ENCODE assay signal across 7 cellular contexts in genomic region chr1:24697460-24698009, GRCh38. TPM values are rescaled to one million over a fixed set of nuclear protein-coding genes. Genes with fewer than 3 reads are reported as not detected.
DNase-seq lines count a peak whose midpoint lies in the region; ATAC-seq, FAIRE-seq and TF ChIP-seq lines count a peak whose summit lies in the region.
"Not testable (repeated sequence)": the region's sequence is repeated elsewhere in the genome, so short reads cannot be mapped to it uniquely, and the experiment has no call there.

No MANE protein-coding gene starts in this region.

- not testable (repeated sequence) for H3K36me3 ChIP-seq in OCI-LY3 (replicated peaks; ENCODE audit: low read depth, low read length); GM12878 (ENCODE audit: control insufficient read depth in 2 of 2, insufficient read depth in 2 of 2, low read length in 1 of 2); HepG2 (replicated peaks in 1 of 2; ENCODE audit: control insufficient read depth in 1 of 2, insufficient read depth in 2 of 2, low read length in 2 of 2)

- not testable (repeated sequence) for H3K9me3 ChIP-seq in A549; OCI-LY3 (ENCODE audit: insufficient read depth, low read length); GM12878 (replicated peaks; ENCODE audit: control insufficient read depth, insufficient read depth, low read length); HepG2 (ENCODE audit: low read length)

- WGBS in A549 (ENCODE audit: missing lambda C conversion rate) = 75% methylated on average over 7 of the region's 7 CpGs
- 83% methylated on average over 7 of the region's 7 CpGs for WGBS in GM12878 (ENCODE audit: insufficient coverage, insufficient replicate concordance, low lambda C conversion rate, missing lambda C conversion rate)
- 77% methylated on average over 5 of the region's 7 CpGs for WGBS in HepG2 (ENCODE audit: low lambda C conversion rate)

- not testable (repeated sequence) for TF ChIP-seq CTCF in A549 (IDR thresholded peaks at IDR 0.05); OCI-LY3 (IDR thresholded peaks at IDR 0.05; ENCODE audit: low read depth, low read length); GM12878 (IDR thresholded peaks at IDR 0.05 in 2 of 3, conservative IDR thresholded peaks at IDR 0.05 in 1 of 3; ENCODE audit: control insufficient read depth in 2 of 3, extremely low read depth in 1 of 3, insufficient read depth in 1 of 3, low read depth in 3 of 3, low read length in 3 of 3); HepG2 (CRISPR knock-in tag; IDR thresholded peaks at IDR 0.05)

- not testable (repeated sequence) for FAIRE-seq in A549 (lab: Jason Lieb, UNC); GM12878 (lab: Jason Lieb, UNC); HepG2 (lab: Jason Lieb, UNC)

- H3K79me2 ChIP-seq in OCI-LY3 (ENCODE audit: low read length); GM12878 (ENCODE audit: control insufficient read depth, insufficient read depth, low read length); HepG2 (ENCODE audit: insufficient read depth, low read length): not testable (repeated sequence)

- H3K27ac Mint-ChIP-seq in IgD-negative memory B cell = peak overlapping the region in 2 of 3 donors; percentile 32 to 80
- H3K27ac Mint-ChIP-seq in stimulated activated naive CD8-positive, alpha-beta T cell treated with anti-CD3 and anti-CD28 coated beads, Interleukin-15, Interleukin-2, amounts not matched to agents 100 ng/mL and 50 ng/mL, for 24 hours = peak overlapping the region; percentile 45

- TF ChIP-seq RAD21 in A549 (conservative IDR thresholded peaks at IDR 0.05 in 1 of 2, IDR thresholded peaks at IDR 0.05 in 1 of 2); GM12878 (IDR thresholded peaks at IDR 0.05; ENCODE audit: insufficient read depth, low read depth, low read length); HepG2 (CRISPR knock-in tag; IDR thresholded peaks at IDR 0.05): not testable (repeated sequence)

- DNase-seq in A549 (ENCODE audit: low read depth in 1 of 2, low spot score in 1 of 2); GM12878 (ENCODE audit: low read depth, low spot score); HepG2 (ENCODE audit: low spot score): not testable (repeated sequence)
- DNase-seq in DMS53 (lab: John Stamatoyannopoulos, UW) = peak; percentile 38

- SMC1A ChIA-PET in GM12878 (lab: Charles Lee; ENCODE audit: uncharacterized antibody, unreplicated experiment) = interaction anchor here (0.6 to 8.4 kb wide), 10 partner anchors 9 to 306 kb away, joined by 3 to 92 read pairs (median 10); partner anchors contain the start of gene CLIC4

- not testable (repeated sequence) for H3K36me3 Mint-ChIP-seq in IgD-negative memory B cell; stimulated activated naive CD8-positive, alpha-beta T cell treated with anti-CD3 and anti-CD28 coated beads, Interleukin-15, Interleukin-2, amounts not matched to agents 100 ng/mL and 50 ng/mL, for 24 hours (ENCODE audit: low read depth)

- not testable (repeated sequence) for H3K27me3 ChIP-seq in OCI-LY3 (ENCODE audit: low read depth, low read length); GM12878 (replicated peaks in 1 of 2; ENCODE audit: control insufficient read depth in 2 of 2, insufficient read depth in 2 of 2, low read length in 1 of 2); HepG2 (ENCODE audit: control insufficient read depth in 1 of 2, insufficient read depth in 2 of 2, low read length in 2 of 2)

- H3K9me3 Mint-ChIP-seq in IgD-negative memory B cell; stimulated activated naive CD8-positive, alpha-beta T cell treated with anti-CD3 and anti-CD28 coated beads, Interleukin-15, Interleukin-2, amounts not matched to agents 100 ng/mL and 50 ng/mL, for 24 hours: not testable (repeated sequence)

- H3K4me1 ChIP-seq in A549; OCI-LY3 (ENCODE audit: low read length): not testable (repeated sequence)
- peaks cover 27% of the 10 kb centered on the region for H3K4me1 ChIP-seq in GM12878 (ENCODE audit: control insufficient read depth, insufficient read depth, low read length)
- H3K4me1 ChIP-seq in HepG2 (ENCODE audit: insufficient read depth, low read length) = peaks cover 60% of the 10 kb centered on the region

- H2AFZ ChIP-seq in OCI-LY3 (ENCODE audit: low read depth, low read length) = peak overlapping the region; percentile 55; the same call in 1 of the 2 replicates
- H2AFZ ChIP-seq in GM12878 (ENCODE audit: control insufficient read depth, low read depth, low read length); HepG2 (ENCODE audit: low read length): not testable (repeated sequence)

- POLR2A ChIA-PET in A549 (lab: Yijun Ruan, JAX) = interaction anchor here (0.9 kb wide), 1 partner anchor 48 kb away, joined by 3 read pairs; the partner anchor contains the start of gene CLIC4
- POLR2A ChIA-PET in GM12878 (lab: Charles Lee) = interaction anchor here (1.6 to 2.3 kb wide), 2 partner anchors 35 to 48 kb away, joined by 8 to 9 read pairs; partner anchors contain the start of gene CLIC4
- POLR2A ChIA-PET in HepG2 (lab: Yijun Ruan, JAX) = interaction anchor here (1.9 to 3.2 kb wide), 2 partner anchors 27 to 48 kb away, joined by 5 to 10 read pairs; partner anchors contain the start of gene CLIC4

- RAD21 ChIA-PET in GM12878 (lab: Charles Lee; ENCODE audit: unreplicated experiment) = interaction anchor here (0.6 to 3.0 kb wide), 9 partner anchors 9 to 133 kb away, joined by 3 to 16 read pairs (median 5); partner anchors contain the start of gene CLIC4

- not testable (repeated sequence) for TF ChIP-seq EP300 in A549 (IDR thresholded peaks at IDR 0.05); GM12878 (IDR thresholded peaks at IDR 0.05; ENCODE audit: borderline replicate concordance in 1 of 2, control insufficient read depth in 1 of 2, low read depth in 2 of 2, low read length in 2 of 2); HepG2 (IDR thresholded peaks at IDR 0.05; ENCODE audit: low read depth in 2 of 2, low read length in 2 of 2); HepG2 (CRISPR knock-in tag; IDR thresholded peaks at IDR 0.05; ENCODE audit: borderline replicate concordance)

- not testable (repeated sequence) for H3K4me3 ChIP-seq in A549; GM12878; HepG2 (replicated peaks in 1 of 3; ENCODE audit: insufficient read depth in 1 of 3, low read depth in 2 of 3, low read length in 3 of 3)
- peak overlapping the region; percentile 72 for H3K4me3 ChIP-seq in OCI-LY3 (ENCODE audit: low read length)

- CTCF ChIA-PET in A549 (lab: Yijun Ruan, JAX) = interaction anchor here (0.6 to 4.6 kb wide), 9 partner anchors 9 to 137 kb away, joined by 3 to 50 read pairs (median 4); partner anchors contain the start of gene CLIC4
- CTCF ChIA-PET in GM12878 (lab: Yijun Ruan, JAX) = interaction anchor here (0.9 to 24.4 kb wide), 4 partner anchors 47 to 149 kb away, joined by 3 to 655 read pairs (median 20); partner anchors contain the start of gene CLIC4
- CTCF ChIA-PET in HepG2 (lab: Yijun Ruan, JAX; ENCODE audit: low intra/inter-chr PET ratio, low total read pairs) = not testable (repeated sequence)

- not testable (repeated sequence) for H3K27ac ChIP-seq in A549; OCI-LY3 (ENCODE audit: low read length); GM12878 (ENCODE audit: control insufficient read depth, insufficient read depth); HepG2 (ENCODE audit: extremely low read length, insufficient read depth, low read length)

- ATAC-seq in A549, GM12878, HepG2: not testable (repeated sequence)

- H3K4me3 Mint-ChIP-seq in IgD-negative memory B cell = peak overlapping the region in 2 of 4 donors; percentile 20 to 58
- H3K4me3 Mint-ChIP-seq in stimulated activated naive CD8-positive, alpha-beta T cell treated with anti-CD3 and anti-CD28 coated beads, Interleukin-15, Interleukin-2, amounts not matched to agents 100 ng/mL and 50 ng/mL, for 24 hours = not testable (repeated sequence)

- H3K4me2 ChIP-seq in A549; GM12878 (ENCODE audit: control insufficient read depth, insufficient read depth); HepG2 (ENCODE audit: low read depth, low read length): not testable (repeated sequence)
- H3K4me2 ChIP-seq in OCI-LY3 (ENCODE audit: low read length) = peak overlapping the region; percentile 63

- in situ Hi-C loops in GM12878 (cut with MboI); HepG2 (cut with HindIII; ENCODE audit: extremely low pct_ligation_motif_present, low pct_unique_long_range_greater_than_20kb): not testable (repeated sequence)

- not testable (repeated sequence) for H4K20me1 ChIP-seq in OCI-LY3 (ENCODE audit: insufficient read depth, low read length); GM12878 (ENCODE audit: control insufficient read depth, insufficient read depth); HepG2 (ENCODE audit: insufficient read depth, low read length)

- H3K9ac ChIP-seq in OCI-LY3 (ENCODE audit: low read length); GM12878 (ENCODE audit: control insufficient read depth, insufficient read depth, low read length); HepG2 (ENCODE audit: insufficient read depth, low read depth, low read length): not testable (repeated sequence)

- not testable (repeated sequence) for BruUV-seq in GM12878 (replicated peaks; lab: Mats Ljungman, UMichigan); HepG2 (replicated peaks; lab: Mats Ljungman, UMichigan)

- intact Hi-C loops in GM12878 (cut with micrococcal nuclease; ENCODE audit: unreplicated experiment); HepG2 (cut with micrococcal nuclease; ENCODE audit: unreplicated experiment): not testable (repeated sequence)

- peaks cover 17 to 24% (median 19%) of the 10 kb centered on the region in 3 donors for H3K4me1 Mint-ChIP-seq in IgD-negative memory B cell
- H3K4me1 Mint-ChIP-seq in stimulated activated naive CD8-positive, alpha-beta T cell treated with anti-CD3 and anti-CD28 coated beads, Interleukin-15, Interleukin-2, amounts not matched to agents 100 ng/mL and 50 ng/mL, for 24 hours (ENCODE audit: low read depth) = peaks cover 19% of the 10 kb centered on the region

- H3K27me3 Mint-ChIP-seq in IgD-negative memory B cell; stimulated activated naive CD8-positive, alpha-beta T cell treated with anti-CD3 and anti-CD28 coated beads, Interleukin-15, Interleukin-2, amounts not matched to agents 100 ng/mL and 50 ng/mL, for 24 hours: not testable (repeated sequence)

- TF ChIP-seq POLR2A in A549 (IDR thresholded peaks at IDR 0.05; ENCODE audit: low read length); GM12878 (IDR thresholded peaks at IDR 0.05; ENCODE audit: low read depth, low read length); HepG2 (IDR thresholded peaks at IDR 0.05; ENCODE audit: insufficient read depth in 1 of 2, low read depth in 2 of 2, low read length in 2 of 2): not testable (repeated sequence)

RNA-seq across cellular contexts. Expression of gene CLIC4, which starts 47.7 kb away (rescaled TPM):
- polyA plus RNA-seq in A549 (2011; rRNA removed) = 85.4 and 97.4 TPM in 2 replicates
- 12.8 and 14.1 TPM in 2 replicates for polyA plus RNA-seq in A549 (2012; cell fraction: cytosol; rRNA removed)
- 6.8 and 9.2 TPM in 2 replicates for polyA plus RNA-seq in A549 (2012; cell fraction: nucleus; rRNA removed)
- polyA plus RNA-seq in A549 (2017; fragmentation: RNase III; extraction: RNeasy Plus Mini Kit Qiagen cat#74134 plus additional on column Dnase treatment) = 52.0 to 54.4 TPM (median 52.1 TPM) in 3 replicates
- 20.5 and 21.3 TPM in 2 replicates for polyA minus RNA-seq in A549 (2011; rRNA and poly(A)+ RNA removed)
- 49.6 TPM for polyA plus RNA-seq in IgD-negative memory B cell
- 47.2 and 52.6 TPM in 2 replicates for total RNA-seq in GM12878 (2013; cell fraction: nucleolus; rRNA removed)
- 58.7 and 75.0 TPM in 2 replicates for total RNA-seq in GM12878 (2014; rRNA removed)
- total RNA-seq in GM12878 (2014; rRNA removed; fragmentation: Illumina TruSeq; extraction: Trizol) = 79.4 and 81.4 TPM in 2 replicates
- total RNA-seq in GM12878 (2021) = 107 and 112 TPM in 2 replicates
- polyA plus RNA-seq in GM12878 (2011; ENCODE audit: low read depth) = 17.7 TPM
- polyA plus RNA-seq in GM12878 (2011; rRNA removed) = 50.2 and 59.5 TPM in 2 replicates
- 24.1 and 32.8 TPM in 2 replicates for polyA plus RNA-seq in GM12878 (2011; cell fraction: cytosol; rRNA removed)
- polyA plus RNA-seq in GM12878 (2011; cell fraction: nucleus; rRNA removed) = 18.8 and 20.0 TPM in 2 replicates
- polyA plus RNA-seq in GM12878 (2012) = 35.1 and 43.5 TPM in 2 replicates
- polyA plus RNA-seq in GM12878 (2014; fragmentation: Illumina TruSeq; extraction: Trizol) = 92.6 and 119 TPM in 2 replicates
- polyA plus RNA-seq in GM12878 (2014; fragmentation: Nextera tagmentation; extraction: Ambion mirVana) = 10 to 100 TPM; 20.4 to 26.5 TPM
- polyA plus RNA-seq in GM12878 (2014; rRNA removed) = 44.1 and 59.9 TPM in 2 replicates
- 100 to 1,000 TPM in 1 of 2 experiments, 10 to 100 TPM in 1; 97.9 to 102 TPM for polyA plus RNA-seq in GM12878 (2016; fragmentation: Nextera tagmentation; extraction: Ambion mirVana)
- 17.1 and 23.8 TPM in 2 replicates for polyA minus RNA-seq in GM12878 (2011; rRNA and poly(A)+ RNA removed)
- polyA minus RNA-seq in GM12878 (2011; cell fraction: cytosol; rRNA and poly(A)+ RNA removed) = 18.4 and 21.4 TPM in 2 replicates
- 10.4 and 16.9 TPM in 2 replicates for polyA minus RNA-seq in GM12878 (2011; cell fraction: nucleus; rRNA and poly(A)+ RNA removed)
- total RNA-seq in HepG2 (2016; rRNA removed; fragmentation: Illumina TruSeq; extraction: Trizol) = 77.4 and 120 TPM in 2 replicates
- 5.2 and 5.7 TPM in 2 replicates for total RNA-seq in HepG2 (2016; cell fraction: cytosol; rRNA removed; fragmentation: Illumina TruSeq; extraction: Trizol; ENCODE audit: low read depth)
- 79.6 and 107 TPM in 2 replicates for total RNA-seq in HepG2 (2016; cell fraction: insoluble cytoplasmic fraction; rRNA removed; fragmentation: Illumina TruSeq; extraction: Trizol)
- total RNA-seq in HepG2 (2016; cell fraction: membrane; rRNA removed; fragmentation: Illumina TruSeq; extraction: Trizol) = 27.3 and 32.5 TPM in 2 replicates
- total RNA-seq in HepG2 (2016; cell fraction: nucleus; rRNA removed; fragmentation: Illumina TruSeq; extraction: Trizol) = 53.7 and 61.5 TPM in 2 replicates
- 19.9 and 23.3 TPM in 2 replicates for polyA plus RNA-seq in HepG2 (2011; rRNA removed)
- 15.6 and 24.0 TPM in 2 replicates for polyA plus RNA-seq in HepG2 (2011; cell fraction: cytosol; rRNA removed)
- 8.0 and 12.1 TPM in 2 replicates for polyA plus RNA-seq in HepG2 (2011; cell fraction: nucleus; rRNA removed)
- polyA plus RNA-seq in HepG2 (2012) = 51.1 and 58.9 TPM in 2 replicates
- 5.0 and 5.8 TPM in 2 replicates for polyA plus RNA-seq in HepG2 (2016; cell fraction: cytosol; fragmentation: Illumina TruSeq; extraction: Trizol; ENCODE audit: low read depth)
- 122 and 132 TPM in 2 replicates for polyA plus RNA-seq in HepG2 (2016; cell fraction: insoluble cytoplasmic fraction; fragmentation: Illumina TruSeq; extraction: Trizol; ENCODE audit: low read depth)
- polyA plus RNA-seq in HepG2 (2016; cell fraction: membrane; fragmentation: Illumina TruSeq; extraction: Trizol; ENCODE audit: low read depth) = 19.2 and 20.4 TPM in 2 replicates
- polyA plus RNA-seq in HepG2 (2016; cell fraction: nucleus; fragmentation: Illumina TruSeq; extraction: Trizol; ENCODE audit: insufficient read depth, low read depth) = 62.7 and 67.7 TPM in 2 replicates
- polyA minus RNA-seq in HepG2 (2011; rRNA and poly(A)+ RNA removed; ENCODE audit: low replicate concordance) = 11.1 and 23.5 TPM in 2 replicates
- polyA minus RNA-seq in HepG2 (2011; cell fraction: cytosol; rRNA and poly(A)+ RNA removed) = 41.9 and 45.3 TPM in 2 replicates
- 31.5 and 33.2 TPM in 2 replicates for polyA minus RNA-seq in HepG2 (2011; cell fraction: nucleus; rRNA and poly(A)+ RNA removed)

RNA-seq across cellular contexts. Expression of gene SRRM1, which starts 54.4 kb away (rescaled TPM):
- polyA plus RNA-seq in A549 (2011; rRNA removed) (72.5 and 72.8 TPM in 2 replicates), A549 (2017; fragmentation: RNase III; extraction: RNeasy Plus Mini Kit Qiagen cat#74134 plus additional on column Dnase treatment) (57.6 to 64.2 TPM (median 59.6 TPM) in 3 replicates), IgD-negative memory B cell (317 TPM), GM12878 (2011; rRNA removed) (41.2 and 72.0 TPM in 2 replicates), GM12878 (2014; fragmentation: Illumina TruSeq; extraction: Trizol) (112 and 117 TPM in 2 replicates), GM12878 (2014; fragmentation: Nextera tagmentation; extraction: Ambion mirVana) (100 to 1,000 TPM; 139 to 269 TPM), GM12878 (2014; rRNA removed) (80.4 and 80.9 TPM in 2 replicates), GM12878 (2016; fragmentation: Nextera tagmentation; extraction: Ambion mirVana) (100 to 1,000 TPM; 250 to 285 TPM), HepG2 (2011; rRNA removed) (44.5 and 46.8 TPM in 2 replicates)
- polyA plus RNA-seq in A549 (2012; cell fraction: cytosol; rRNA removed) = 34.9 and 36.6 TPM in 2 replicates
- polyA plus RNA-seq in A549 (2012; cell fraction: nucleus; rRNA removed) = 45.1 and 59.2 TPM in 2 replicates
- polyA minus RNA-seq in A549 (2011; rRNA and poly(A)+ RNA removed) = 51.7 and 62.7 TPM in 2 replicates
- total RNA-seq in GM12878 (2013; cell fraction: nucleolus; rRNA removed) = 304 and 320 TPM in 2 replicates
- total RNA-seq in GM12878 (2014; rRNA removed) (36.8 and 43.1 TPM in 2 replicates), GM12878 (2014; rRNA removed; fragmentation: Illumina TruSeq; extraction: Trizol) (52.3 and 57.3 TPM in 2 replicates), GM12878 (2021) (167 and 176 TPM in 2 replicates), HepG2 (2016; rRNA removed; fragmentation: Illumina TruSeq; extraction: Trizol) (31.6 and 33.7 TPM in 2 replicates)
- 37.8 TPM for polyA plus RNA-seq in GM12878 (2011; ENCODE audit: low read depth)
- polyA plus RNA-seq in GM12878 (2011; cell fraction: cytosol; rRNA removed) = 40.1 and 60.8 TPM in 2 replicates
- 113 and 154 TPM in 2 replicates for polyA plus RNA-seq in GM12878 (2011; cell fraction: nucleus; rRNA removed)
- 62.9 and 69.5 TPM in 2 replicates for polyA plus RNA-seq in GM12878 (2012)
- 70.9 and 75.6 TPM in 2 replicates for polyA minus RNA-seq in GM12878 (2011; rRNA and poly(A)+ RNA removed)
- polyA minus RNA-seq in GM12878 (2011; cell fraction: cytosol; rRNA and poly(A)+ RNA removed) = 39.6 and 45.1 TPM in 2 replicates
- 99.5 and 164 TPM in 2 replicates for polyA minus RNA-seq in GM12878 (2011; cell fraction: nucleus; rRNA and poly(A)+ RNA removed)
- 13.1 and 14.5 TPM in 2 replicates for total RNA-seq in HepG2 (2016; cell fraction: cytosol; rRNA removed; fragmentation: Illumina TruSeq; extraction: Trizol; ENCODE audit: low read depth)
- total RNA-seq in HepG2 (2016; cell fraction: insoluble cytoplasmic fraction; rRNA removed; fragmentation: Illumina TruSeq; extraction: Trizol) = 27.6 and 35.1 TPM in 2 replicates
- total RNA-seq in HepG2 (2016; cell fraction: membrane; rRNA removed; fragmentation: Illumina TruSeq; extraction: Trizol) = 19.4 and 21.8 TPM in 2 replicates
- total RNA-seq in HepG2 (2016; cell fraction: nucleus; rRNA removed; fragmentation: Illumina TruSeq; extraction: Trizol) = 80.4 and 81.8 TPM in 2 replicates
- polyA plus RNA-seq in HepG2 (2011; cell fraction: cytosol; rRNA removed) = 12.5 and 17.1 TPM in 2 replicates
- 113 and 116 TPM in 2 replicates for polyA plus RNA-seq in HepG2 (2011; cell fraction: nucleus; rRNA removed)
- 96.3 and 117 TPM in 2 replicates for polyA plus RNA-seq in HepG2 (2012)
- 5.2 and 5.8 TPM in 2 replicates for polyA plus RNA-seq in HepG2 (2016; cell fraction: cytosol; fragmentation: Illumina TruSeq; extraction: Trizol; ENCODE audit: low read depth)
- 52.3 and 57.6 TPM in 2 replicates for polyA plus RNA-seq in HepG2 (2016; cell fraction: insoluble cytoplasmic fraction; fragmentation: Illumina TruSeq; extraction: Trizol; ENCODE audit: low read depth)
- polyA plus RNA-seq in HepG2 (2016; cell fraction: membrane; fragmentation: Illumina TruSeq; extraction: Trizol; ENCODE audit: low read depth) = 13.5 and 15.6 TPM in 2 replicates
- polyA plus RNA-seq in HepG2 (2016; cell fraction: nucleus; fragmentation: Illumina TruSeq; extraction: Trizol; ENCODE audit: insufficient read depth, low read depth) = 147 and 162 TPM in 2 replicates
- polyA minus RNA-seq in HepG2 (2011; rRNA and poly(A)+ RNA removed; ENCODE audit: low replicate concordance) = 27.3 and 67.7 TPM in 2 replicates
- polyA minus RNA-seq in HepG2 (2011; cell fraction: cytosol; rRNA and poly(A)+ RNA removed) = 15.2 and 21.5 TPM in 2 replicates
- polyA minus RNA-seq in HepG2 (2011; cell fraction: nucleus; rRNA and poly(A)+ RNA removed) = 224 and 225 TPM in 2 replicates
